Comparison of ENCODE assay signal across 9 cellular contexts in the genomic region with DNA sequence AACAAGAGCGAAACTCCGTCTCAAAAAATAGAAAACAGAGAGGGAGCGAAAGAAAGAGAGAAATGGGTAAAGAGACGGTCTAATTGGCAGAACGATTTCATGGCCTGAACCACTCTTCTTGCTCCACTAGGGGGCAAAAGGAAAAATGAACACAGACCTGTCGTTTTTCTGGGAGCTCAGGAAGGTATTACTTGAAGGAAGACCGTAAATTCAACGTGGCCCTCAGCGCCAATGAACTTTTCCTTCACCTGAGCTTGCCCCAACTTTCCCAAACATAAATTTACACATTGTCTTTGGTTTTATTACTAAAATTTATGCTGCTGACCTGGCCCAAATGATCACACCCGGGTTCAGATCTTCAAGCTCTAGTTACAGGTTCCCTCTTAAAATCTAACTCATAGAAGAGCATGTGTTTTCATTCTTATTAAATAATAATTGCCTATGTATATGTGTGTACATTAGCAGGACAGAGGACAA.
A peak's percentile ranks its signal among the peaks of the same experiment; 100 is the strongest.
DNase-seq lines count a peak whose midpoint lies in the region; ATAC-seq and TF ChIP-seq lines count a peak whose summit lies in the region.
"Had no signal": no experiment of that assay in that cellular context is flagged by ENCODE, and none has a peak within 500 bp of the region (broad histone marks: within the 10 kb centered on the region; RNA-seq: fewer than 3 reads in every experiment).

No MANE protein-coding gene starts in this region.

- WGBS in mammary epithelial cell (ENCODE audit: low coverage, missing lambda C conversion rate), result 64% methylated on average over 10 of the region's 10 CpGs
- WGBS in mesenchymal stem cell, result 50% methylated on average over 10 of the region's 10 CpGs

- H3K4me3 ChIP-seq in mammary epithelial cell (replicated peaks in 1 of 3; ENCODE audit: insufficient read depth in 1 of 3, low read depth in 2 of 3, low read length in 3 of 3), result no peak overlapping the region
- H3K4me3 ChIP-seq in mesenchymal stem cell (ENCODE audit: insufficient read depth in 1 of 2, low read depth in 1 of 2, low read length in 2 of 2), result no peak overlapping the region

- no peaks in the 10 kb centered on the region for H4K20me1 ChIP-seq in mammary epithelial cell (ENCODE audit: insufficient read depth, low read length)

- no peak overlapping the region for H2BK15ac ChIP-seq in mesenchymal stem cell (ENCODE audit: low read depth, poor library complexity, severe bottlenecking)

- no TSS peak for BruUV-seq in mammary epithelial cell (replicated peaks; lab: Mats Ljungman, UMichigan)

- dilution Hi-C loops in mammary epithelial cell (cut with HindIII; ENCODE audit: low sequenced_read_pairs), result no loop called here

- TF ChIP-seq CTCF in mammary epithelial cell (conservative IDR thresholded peaks at IDR 0.05 in 1 of 2, IDR thresholded peaks at IDR 0.05 in 1 of 2; ENCODE audit: extremely low read depth in 1 of 2, insufficient read depth in 1 of 2, low read depth in 1 of 2, low read length in 2 of 2), result peak; percentile 59 to 61

- CTCF ChIA-PET in mammary epithelial cell (lab: Charles Lee; ENCODE audit: low non-redundant PET), result interaction anchor here (0.6 kb wide), 2 partner anchors 58 to 73 kb away, joined by 3 to 7 read pairs; no protein-coding TSS in a partner anchor

- no peak overlapping the region for H2BK12ac ChIP-seq in mesenchymal stem cell (ENCODE audit: low read length in 2 of 2)

- H3K9me3 ChIP-seq in mammary epithelial cell (replicated peaks; ENCODE audit: insufficient read depth, low read length) (no peaks in the 10 kb centered on the region), mesenchymal stem cell (ENCODE audit: control insufficient read depth, low read length) (no peaks in the 10 kb centered on the region)

- H4K8ac ChIP-seq in mesenchymal stem cell (ENCODE audit: low read length), result no peak overlapping the region

- no peak overlapping the region for H3K9ac ChIP-seq in mammary epithelial cell (ENCODE audit: insufficient read depth, low read length)
- no peak overlapping the region for H3K9ac ChIP-seq in mesenchymal stem cell (ENCODE audit: low read length)

- H3K27me3 ChIP-seq in mammary epithelial cell (ENCODE audit: insufficient read depth, low read length), result no peaks in the 10 kb centered on the region
- no peaks in the 10 kb centered on the region for H3K27me3 ChIP-seq in mesenchymal stem cell (ENCODE audit: control insufficient read depth in 1 of 2, insufficient read depth in 1 of 2, low read length in 2 of 2)

- no peaks in the 10 kb centered on the region for H3K36me3 ChIP-seq in mammary epithelial cell (ENCODE audit: insufficient read depth, low read length)
- peaks cover 0 to 7% of the 10 kb centered on the region in 2 experiments for H3K36me3 ChIP-seq in mesenchymal stem cell (ENCODE audit: control insufficient read depth in 1 of 2, insufficient read depth in 2 of 2, low read depth in 1 of 2, low read length in 2 of 2)

- H2BK120ac ChIP-seq in mesenchymal stem cell (ENCODE audit: low read depth, low read length), result no peak overlapping the region

- no peak overlapping the region for H3K4me2 ChIP-seq in mammary epithelial cell (ENCODE audit: insufficient read depth, low read depth, low read length)
- H3K4me2 ChIP-seq in mesenchymal stem cell (ENCODE audit: low read length, poor library complexity, severe bottlenecking), result no peak overlapping the region

- peaks cover 19% of the 10 kb centered on the region for H3K4me1 Mint-ChIP-seq in activated CD4-positive, alpha-beta T cell treated with anti-CD3 and anti-CD28 coated beads, Interleukin-2, amount 10 ng/mL, durations not matched to agents 24 days and 14 days

- intact Hi-C loops in activated CD4-positive, alpha-beta T cell treated with anti-CD3 and anti-CD28 coated beads, Interleukin-2, amount 10 ng/mL, durations not matched to agents 24 days and 14 days (cut with micrococcal nuclease), result loop anchor here (5.0 kb wide), 1 partner anchor 381 kb away; no protein-coding TSS in a partner anchor
- intact Hi-C loops in mammary epithelial cell (cut with micrococcal nuclease), result loop anchor here (1.0 kb wide), 1 partner anchor 382 kb away; no protein-coding TSS in a partner anchor

- H3K79me2 ChIP-seq in mammary epithelial cell (ENCODE audit: insufficient read depth, low read length), result no peaks in the 10 kb centered on the region

- no peak overlapping the region for H3K23ac ChIP-seq in mesenchymal stem cell (ENCODE audit: low read length in 2 of 2)

- H2BK5ac ChIP-seq in mesenchymal stem cell (ENCODE audit: low read depth, low read length, poor library complexity, severe bottlenecking), result no peak overlapping the region

- H3K79me1 ChIP-seq in mesenchymal stem cell (replicated peaks; ENCODE audit: low read length, poor library complexity, severe bottlenecking), result peaks cover 5% of the 10 kb centered on the region

- no peak overlapping the region for H3K27ac Mint-ChIP-seq in activated CD4-positive, alpha-beta T cell treated with anti-CD3 and anti-CD28 coated beads, Interleukin-2, amount 10 ng/mL, durations not matched to agents 24 days and 14 days
- H3K27ac Mint-ChIP-seq: activated naive CD8-positive, alpha-beta T cell had no signal

- H3K18ac ChIP-seq in mesenchymal stem cell (ENCODE audit: low read depth in 1 of 2, low read length in 2 of 2), result no peak overlapping the region

- H3K27ac ChIP-seq in mammary epithelial cell (ENCODE audit: insufficient read depth, low read depth, low read length), result no peak overlapping the region
- no peak overlapping the region for H3K27ac ChIP-seq in mesenchymal stem cell (ENCODE audit: low read length, poor library complexity, severe bottlenecking)

- in situ Hi-C loops in mammary epithelial cell (cut with MboI; ENCODE audit: low sequenced_read_pairs in 2 of 2), result no loop called here

- DNase-seq in activated CD4-positive, alpha-beta T cell treated with anti-CD3 and anti-CD28 coated beads, Interleukin-2, amount 10 ng/mL, durations not matched to agents 24 days and 14 days, result peak; percentile 66
- no peak for DNase-seq in activated CD4-positive, alpha-beta T cell treated with anti-CD3 and anti-CD28 coated beads for 1 hour
- DNase-seq in NCI-H146 (lab: John Stamatoyannopoulos, UW) (peak; percentile 50), mammary epithelial cell (peak; percentile 27), mesenchymal stem cell (peak; percentile 65), amniotic stem cell (lab: John Stamatoyannopoulos, UW) (no peak)

- H3K36me3 Mint-ChIP-seq in activated CD4-positive, alpha-beta T cell treated with anti-CD3 and anti-CD28 coated beads, Interleukin-2, amount 10 ng/mL, durations not matched to agents 24 days and 14 days (ENCODE audit: low read depth), result no peaks in the 10 kb centered on the region
- H3K36me3 Mint-ChIP-seq: activated naive CD8-positive, alpha-beta T cell had no signal

- H3K9me3 Mint-ChIP-seq in activated CD4-positive, alpha-beta T cell treated with anti-CD3 and anti-CD28 coated beads, Interleukin-2, amount 10 ng/mL, durations not matched to agents 24 days and 14 days, result no peaks in the 10 kb centered on the region

- no peak overlapping the region for H4K91ac ChIP-seq in mesenchymal stem cell (ENCODE audit: low read length)

- ATAC-seq in HG02588 (IDR thresholded peaks at IDR 0.05; ENCODE audit: unreplicated experiment), result no peak
- no peak for ATAC-seq in HG02938 (IDR thresholded peaks at IDR 0.05; ENCODE audit: unreplicated experiment)

- no peak overlapping the region for H3K4ac ChIP-seq in mesenchymal stem cell (ENCODE audit: low read depth in 1 of 2, low read length in 2 of 2)

- H3K4me3 Mint-ChIP-seq in activated CD4-positive, alpha-beta T cell treated with anti-CD3 and anti-CD28 coated beads, Interleukin-2, amount 10 ng/mL, durations not matched to agents 24 days and 14 days, result no peak overlapping the region
- H3K4me3 Mint-ChIP-seq: activated naive CD8-positive, alpha-beta T cell had no signal

- H2AK5ac ChIP-seq in mesenchymal stem cell (ENCODE audit: low read length, severe bottlenecking), result no peak overlapping the region

- peaks cover 29% of the 10 kb centered on the region for H3K27me3 Mint-ChIP-seq in activated CD4-positive, alpha-beta T cell treated with anti-CD3 and anti-CD28 coated beads, Interleukin-2, amount 10 ng/mL, durations not matched to agents 24 days and 14 days

- no peak overlapping the region for H3K14ac ChIP-seq in mesenchymal stem cell (ENCODE audit: low read length in 2 of 2)

- H3K4me1 ChIP-seq in mammary epithelial cell (ENCODE audit: insufficient read depth, low read length) (peaks cover 7% of the 10 kb centered on the region), mesenchymal stem cell (ENCODE audit: control insufficient read depth, insufficient read depth, low read depth, low read length) (peaks cover 8% of the 10 kb centered on the region)

- H2AFZ ChIP-seq in mammary epithelial cell (ENCODE audit: low read depth, low read length), result no peak overlapping the region
- no peak overlapping the region for H2AFZ ChIP-seq in mesenchymal stem cell (ENCODE audit: low read depth, low read length)

Comparison
In these comparisons a context has a peak if more than half of its experiments do, and no peak if none do; other contexts are left out.
1. DNase-seq: peak in activated CD4-positive, alpha-beta T cell treated with anti-CD3 and anti-CD28 coated beads, Interleukin-2, amount 10 ng/mL, durations not matched to agents 24 days and 14 days (single experiment), NCI-H146 (single experiment), mammary epithelial cell (single experiment) and mesenchymal stem cell (single experiment); none in activated CD4-positive, alpha-beta T cell treated with anti-CD3 and anti-CD28 coated beads for 1 hour (single experiment) and amniotic stem cell (single experiment).